ENCODE assay signal across 12 cellular contexts in the genomic region with DNA sequence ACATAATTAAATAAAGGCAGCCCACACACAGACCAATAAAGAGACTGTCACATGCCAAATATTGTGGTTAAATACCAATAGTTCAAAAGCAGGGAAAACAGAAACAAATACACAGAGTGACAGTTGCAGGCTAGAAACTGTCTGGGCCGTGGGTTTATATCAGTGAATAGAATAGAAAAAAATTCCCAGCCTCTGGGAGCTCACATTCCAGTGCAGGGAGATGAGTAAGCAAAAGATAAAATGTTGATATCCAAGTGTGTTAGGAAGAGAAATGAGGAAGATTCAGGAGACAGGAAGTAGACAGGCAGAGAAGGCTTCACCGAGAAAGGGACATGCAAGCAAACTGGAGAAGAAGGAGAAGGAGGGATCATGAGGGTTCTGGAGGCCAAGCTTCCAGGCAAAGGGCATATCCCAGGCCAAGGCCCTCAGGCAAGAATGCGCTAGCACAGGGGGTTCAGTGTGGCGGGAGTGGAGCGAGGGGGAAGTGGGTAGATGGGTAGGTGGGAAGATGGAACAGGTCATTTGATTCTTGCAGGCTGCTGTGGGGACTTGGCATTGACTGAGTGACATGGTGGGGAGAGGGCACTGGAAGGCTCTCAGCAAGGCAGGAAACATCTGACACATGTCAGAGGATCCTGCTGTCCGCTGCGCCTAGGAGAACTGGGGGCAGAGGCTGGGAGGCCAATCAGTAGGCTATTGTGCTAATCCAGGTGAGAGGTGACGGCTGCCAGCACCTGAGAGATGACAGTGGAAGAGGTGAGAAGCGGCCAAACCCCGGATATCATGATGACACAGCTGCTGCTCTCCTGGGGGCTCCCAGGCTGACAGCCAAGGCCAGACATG.
DNase-seq lines count a peak whose midpoint lies in the region; ATAC-seq and TF ChIP-seq lines count a peak whose summit lies in the region.
"Had no signal": no experiment of that assay in that cellular context is flagged by ENCODE, and none has a peak within 500 bp of the region (broad histone marks: within the 10 kb centered on the region; RNA-seq: fewer than 3 reads in every experiment).

No MANE protein-coding gene starts in this region.

- no peaks in the 10 kb centered on the region for H3K27me3 ChIP-seq in right cardiac atrium (ENCODE audit: control insufficient read depth, insufficient read depth)
- peaks cover under 1% of the 10 kb centered on the region for H3K27me3 ChIP-seq in hepatocyte

- DNase-seq in left cardiac atrium (no peak), right cardiac atrium (no peak), SHP77 (lab: John Stamatoyannopoulos, UW) (peak; percentile 71 to 96), hepatocyte (ENCODE audit: low spot score) (peak; percentile 16), NCI-H1436 (lab: John Stamatoyannopoulos, UW) (no peak), H4 (ENCODE audit: low spot score) (no peak), nucleus accumbens (lab: John Stamatoyannopoulos, UW) (no peak)
- DNase-seq: activated effector memory CD4-positive, alpha-beta T cell treated with Interleukin-2 at 50 U/mL for 16 hours; effector CD8-positive, alpha-beta T cell; NK-92 treated with Interleukin-12 subunit alpha and Interleukin-12 subunit beta, amount 100 ng/mL, for 24 hours had no signal

- no peak for TF ChIP-seq CTCF in hepatocyte (IDR thresholded peaks at IDR 0.05; ENCODE audit: poor library complexity)

- H2AFZ ChIP-seq in hepatocyte: no peak overlapping the region

- H3K9me3 ChIP-seq in right cardiac atrium (ENCODE audit: control insufficient read depth, low read length) (no peaks in the 10 kb centered on the region), hepatocyte (ENCODE audit: low read depth) (no peaks in the 10 kb centered on the region)

- 67% methylated on average over 10 of the region's 10 CpGs for WGBS in right cardiac atrium
- 82% methylated on average over 10 of the region's 10 CpGs for WGBS in hepatocyte (ENCODE audit: low lambda C conversion rate, missing lambda C conversion rate)

- H3K4me1 ChIP-seq in right cardiac atrium (ENCODE audit: control insufficient read depth, insufficient read depth, low read length) (no peaks in the 10 kb centered on the region), hepatocyte (ENCODE audit: insufficient read depth) (peaks cover 9% of the 10 kb centered on the region)

- intact Hi-C loops in left cardiac atrium (cut with DNase I): no loop called here
- intact Hi-C loops in right cardiac atrium (cut with DNase I): no loop called here

- no peaks in the 10 kb centered on the region for H3K36me3 ChIP-seq in hepatocyte (replicated peaks; ENCODE audit: insufficient read depth, low read depth)

- H3K4me3 ChIP-seq in right cardiac atrium (ENCODE audit: low read length): no peak overlapping the region
- no peak overlapping the region for H3K4me3 ChIP-seq in hepatocyte

- H3K27ac ChIP-seq in right cardiac atrium (ENCODE audit: low read length) (no peak overlapping the region), hepatocyte (peak overlapping the region; percentile 21)
- H3K27ac ChIP-seq: 22Rv1 had no signal

- H4K20me1 ChIP-seq in hepatocyte (ENCODE audit: insufficient read depth, poor library complexity, severe bottlenecking): no peaks in the 10 kb centered on the region

- ATAC-seq in left cardiac atrium: peak; percentile 43 to 80
- ATAC-seq in right cardiac atrium: no peak
- ATAC-seq in GM21515 (IDR thresholded peaks at IDR 0.05; ENCODE audit: unreplicated experiment): no peak

- H3K9me2 ChIP-seq in hepatocyte (replicated peaks; ENCODE audit: insufficient read depth): no peaks in the 10 kb centered on the region

- peak overlapping the region; percentile 31 for H3K4me2 ChIP-seq in hepatocyte

- no peaks in the 10 kb centered on the region for H3K79me2 ChIP-seq in hepatocyte

Comparison
In these comparisons a context has a peak if more than half of its experiments do, and no peak if none do; other contexts are left out.
1. ATAC-seq: peak in left cardiac atrium (2 of 2); none in right cardiac atrium (0 of 2) and GM21515 (single experiment).
2. DNase-seq: peak in SHP77 (2 of 2) and hepatocyte (single experiment); none in left cardiac atrium (single experiment), right cardiac atrium (0 of 3), NCI-H1436 (single experiment), H4 (single experiment) and nucleus accumbens (0 of 56).